ENCODE assay signal across 23 cellular contexts in the genomic region with DNA sequence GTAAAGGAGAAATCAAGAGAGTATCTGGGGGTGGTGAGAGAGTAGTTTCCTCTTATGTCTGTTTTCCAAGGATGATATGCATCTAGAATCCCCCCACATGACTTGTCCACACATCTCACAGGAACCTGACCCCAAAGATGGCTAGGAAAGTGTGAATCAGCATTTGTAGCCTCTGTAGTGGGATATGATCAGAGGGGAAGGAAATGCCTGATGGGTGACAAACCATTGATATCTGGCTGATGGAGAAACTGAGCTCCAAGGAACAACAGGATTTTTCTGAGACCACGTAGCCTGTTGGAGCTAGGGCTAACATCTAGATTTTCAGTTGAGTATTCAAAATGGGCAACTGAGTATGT.
DNase-seq lines count a peak whose midpoint lies in the region; ATAC-seq, FAIRE-seq and TF ChIP-seq lines count a peak whose summit lies in the region.
"Had no signal": no experiment of that assay in that cellular context is flagged by ENCODE, and none has a peak within 500 bp of the region (broad histone marks: within the 10 kb centered on the region; RNA-seq: fewer than 3 reads in every experiment).

No MANE protein-coding gene starts in this region.

- H3K4me3 ChIP-seq in choroid plexus epithelial cell (ENCODE audit: low read depth, low read length) (no peak overlapping the region), dorsolateral prefrontal cortex (no peak overlapping the region)
- H3K4me3 ChIP-seq: A549 had no signal

- H3K27me3 ChIP-seq in dorsolateral prefrontal cortex: no peaks in the 10 kb centered on the region

- FAIRE-seq in HTR-8/SVneo (lab: Jason Lieb, UNC): peak; percentile 72
- FAIRE-seq: A549, urothelium cell line had no signal

- no peak overlapping the region for H3K27ac ChIP-seq in dorsolateral prefrontal cortex
- H3K27ac ChIP-seq: A549 had no signal

- intact Hi-C loops in dorsolateral prefrontal cortex (cut with DNase I): no loop called here

- no peak for TF ChIP-seq CTCF in choroid plexus epithelial cell (conservative IDR thresholded peaks at IDR 0.05; ENCODE audit: low read depth, low read length)
- TF ChIP-seq CTCF in dorsolateral prefrontal cortex (IDR thresholded peaks at IDR 0.05 in 54 of 56, conservative IDR thresholded peaks at IDR 0.05 in 2 of 56; ENCODE audit: low read depth in 1 of 56, partially characterized antibody in 56 of 56): no peak
- TF ChIP-seq CTCF in GM13976 (IDR thresholded peaks at IDR 0.05; ENCODE audit: borderline replicate concordance, control extremely low read depth, extremely low read depth, insufficient read depth, missing control alignments): no peak

- DNase-seq in EH (ENCODE audit: low read depth) (peak; percentile 73), HTR-8/SVneo (ENCODE audit: insufficient read length, low spot score) (no peak), choroid plexus epithelial cell (ENCODE audit: low read depth) (peak; percentile 54), lung microvascular endothelial cell (ENCODE audit: low read depth in 2 of 2) (peak; percentile 7 to 86), dorsolateral prefrontal cortex (no peak), A172 (ENCODE audit: low spot score) (no peak), GM13976 (ENCODE audit: low spot score) (no peak)
- DNase-seq: activated CD4-positive, alpha-beta T cell treated with anti-CD3 and anti-CD28 coated beads for 1 hour; activated CD8-positive, alpha-beta T cell treated with anti-CD3 and anti-CD28 coated beads for 36 hours; activated naive CD4-positive, alpha-beta T cell treated with anti-CD3 and anti-CD28 coated beads, Interleukin-2, amount 50 U/mL, for 16 hours; CD8-positive, alpha-beta T cell; DMS 273 treated with DMSO at 0.1 percent for 48 hours; foreskin melanocyte; H9; Karpas-422; MV-4-11; NCI-H1436 treated with DMSO at 0.1 percent for 48 hours; NCI-H510A; stimulated activated naive CD4-positive, alpha-beta T cell treated with Interleukin-2 at 50 U/mL for 16 hours had no signal

- in situ Hi-C loops in GM13976 (cut with MboI; ENCODE audit: low sequenced_read_pairs, unreplicated experiment): no loop called here

- ATAC-seq in HG03095 (IDR thresholded peaks at IDR 0.05; ENCODE audit: unreplicated experiment): no peak
- ATAC-seq: A549; activated CD8-positive, alpha-beta T cell treated with anti-CD3 and anti-CD28 coated beads for 36 hours; activated T-helper 17 cell treated with anti-CD3 and anti-CD28 coated beads, Interleukin-2, amount 50 U/mL, for 72 hours; CD8-positive, alpha-beta T cell had no signal

Comparison
In these comparisons a context has a peak if more than half of its experiments do, and no peak if none do; other contexts are left out.
1. DNase-seq: peak in EH (single experiment), choroid plexus epithelial cell (single experiment) and lung microvascular endothelial cell (2 of 2); none in HTR-8/SVneo (single experiment), dorsolateral prefrontal cortex (0 of 10), A172 (single experiment) and GM13976 (single experiment).